In the genomic region with DNA sequence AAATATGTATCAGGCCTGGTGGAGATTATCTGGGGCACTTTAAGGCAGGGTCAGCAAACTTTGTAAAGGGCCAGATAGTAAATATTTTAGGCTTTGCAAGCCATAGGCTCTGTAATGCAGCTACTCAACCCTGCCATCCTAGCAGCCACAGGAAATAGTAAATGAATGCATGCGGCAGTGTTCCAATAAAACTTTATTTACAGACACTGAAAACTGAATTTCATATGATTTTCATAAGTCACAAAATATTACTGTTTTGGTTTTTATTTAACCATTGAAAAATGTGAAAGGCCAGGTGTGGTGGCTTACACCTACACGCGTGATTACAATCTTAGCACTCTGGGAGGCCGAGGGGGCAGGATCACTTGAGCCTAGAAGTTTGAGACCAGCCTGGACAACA, we compare ENCODE assay signal across 1 cellular context.
A peak's percentile ranks its signal among the peaks of the same experiment; 100 is the strongest.
TF ChIP-seq lines count a peak whose summit lies in the region.

No MANE protein-coding gene starts in this region.

TF ChIP-seq in GM12878, 131 proteins besides CTCF, POLR2A, EP300 and RAD21:
- TF ChIP-seq ZSCAN29 (IDR thresholded peaks at IDR 0.05) (no peak), ZZZ3 (IDR thresholded peaks at IDR 0.05; ENCODE audit: control insufficient read depth, insufficient read length, low read depth) (no peak), KAT2A (conservative IDR thresholded peaks at IDR 0.05; ENCODE audit: control insufficient read depth, low read depth, low read length) (no peak), LARP7 (IDR thresholded peaks at IDR 0.05) (no peak), JUNB (IDR thresholded peaks at IDR 0.05) (no peak)
- TF ChIP-seq, protein P1, sequence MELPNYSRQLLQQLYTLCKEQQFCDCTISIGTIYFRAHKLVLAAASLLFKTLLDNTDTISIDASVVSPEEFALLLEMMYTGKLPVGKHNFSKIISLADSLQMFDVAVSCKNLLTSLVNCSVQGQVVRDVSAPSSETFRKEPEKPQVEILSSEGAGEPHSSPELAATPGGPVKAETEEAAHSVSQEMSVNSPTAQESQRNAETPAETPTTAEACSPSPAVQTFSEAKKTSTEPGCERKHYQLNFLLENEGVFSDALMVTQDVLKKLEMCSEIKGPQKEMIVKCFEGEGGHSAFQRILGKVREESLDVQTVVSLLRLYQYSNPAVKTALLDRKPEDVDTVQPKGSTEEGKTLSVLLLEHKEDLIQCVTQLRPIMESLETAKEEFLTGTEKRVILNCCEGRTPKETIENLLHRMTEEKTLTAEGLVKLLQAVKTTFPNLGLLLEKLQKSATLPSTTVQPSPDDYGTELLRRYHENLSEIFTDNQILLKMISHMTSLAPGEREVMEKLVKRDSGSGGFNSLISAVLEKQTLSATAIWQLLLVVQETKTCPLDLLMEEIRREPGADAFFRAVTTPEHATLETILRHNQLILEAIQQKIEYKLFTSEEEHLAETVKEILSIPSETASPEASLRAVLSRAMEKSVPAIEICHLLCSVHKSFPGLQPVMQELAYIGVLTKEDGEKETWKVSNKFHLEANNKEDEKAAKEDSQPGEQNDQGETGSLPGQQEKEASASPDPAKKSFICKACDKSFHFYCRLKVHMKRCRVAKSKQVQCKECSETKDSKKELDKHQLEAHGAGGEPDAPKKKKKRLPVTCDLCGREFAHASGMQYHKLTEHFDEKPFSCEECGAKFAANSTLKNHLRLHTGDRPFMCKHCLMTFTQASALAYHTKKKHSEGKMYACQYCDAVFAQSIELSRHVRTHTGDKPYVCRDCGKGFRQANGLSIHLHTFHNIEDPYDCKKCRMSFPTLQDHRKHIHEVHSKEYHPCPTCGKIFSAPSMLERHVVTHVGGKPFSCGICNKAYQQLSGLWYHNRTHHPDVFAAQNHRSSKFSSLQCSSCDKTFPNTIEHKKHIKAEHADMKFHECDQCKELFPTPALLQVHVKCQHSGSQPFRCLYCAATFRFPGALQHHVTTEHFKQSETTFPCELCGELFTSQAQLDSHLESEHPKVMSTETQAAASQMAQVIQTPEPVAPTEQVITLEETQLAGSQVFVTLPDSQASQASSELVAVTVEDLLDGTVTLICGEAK (IDR thresholded peaks at IDR 0.05; ENCODE audit: borderline replicate concordance), result peak; percentile 87
- TF ChIP-seq, protein P2, sequence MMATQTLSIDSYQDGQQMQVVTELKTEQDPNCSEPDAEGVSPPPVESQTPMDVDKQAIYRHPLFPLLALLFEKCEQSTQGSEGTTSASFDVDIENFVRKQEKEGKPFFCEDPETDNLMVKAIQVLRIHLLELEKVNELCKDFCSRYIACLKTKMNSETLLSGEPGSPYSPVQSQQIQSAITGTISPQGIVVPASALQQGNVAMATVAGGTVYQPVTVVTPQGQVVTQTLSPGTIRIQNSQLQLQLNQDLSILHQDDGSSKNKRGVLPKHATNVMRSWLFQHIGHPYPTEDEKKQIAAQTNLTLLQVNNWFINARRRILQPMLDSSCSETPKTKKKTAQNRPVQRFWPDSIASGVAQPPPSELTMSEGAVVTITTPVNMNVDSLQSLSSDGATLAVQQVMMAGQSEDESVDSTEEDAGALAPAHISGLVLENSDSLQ (IDR thresholded peaks at IDR 0.05), result no peak
- TF ChIP-seq, protein P3, sequence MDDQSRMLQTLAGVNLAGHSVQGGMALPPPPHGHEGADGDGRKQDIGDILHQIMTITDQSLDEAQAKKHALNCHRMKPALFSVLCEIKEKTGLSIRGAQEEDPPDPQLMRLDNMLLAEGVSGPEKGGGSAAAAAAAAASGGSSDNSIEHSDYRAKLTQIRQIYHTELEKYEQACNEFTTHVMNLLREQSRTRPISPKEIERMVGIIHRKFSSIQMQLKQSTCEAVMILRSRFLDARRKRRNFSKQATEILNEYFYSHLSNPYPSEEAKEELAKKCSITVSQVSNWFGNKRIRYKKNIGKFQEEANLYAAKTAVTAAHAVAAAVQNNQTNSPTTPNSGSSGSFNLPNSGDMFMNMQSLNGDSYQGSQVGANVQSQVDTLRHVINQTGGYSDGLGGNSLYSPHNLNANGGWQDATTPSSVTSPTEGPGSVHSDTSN (IDR thresholded peaks at IDR 0.05; ENCODE audit: insufficient replicate concordance, low read depth, low read length), result no peak
